ENCODE assay signal across 18 cellular contexts in the genomic region with DNA sequence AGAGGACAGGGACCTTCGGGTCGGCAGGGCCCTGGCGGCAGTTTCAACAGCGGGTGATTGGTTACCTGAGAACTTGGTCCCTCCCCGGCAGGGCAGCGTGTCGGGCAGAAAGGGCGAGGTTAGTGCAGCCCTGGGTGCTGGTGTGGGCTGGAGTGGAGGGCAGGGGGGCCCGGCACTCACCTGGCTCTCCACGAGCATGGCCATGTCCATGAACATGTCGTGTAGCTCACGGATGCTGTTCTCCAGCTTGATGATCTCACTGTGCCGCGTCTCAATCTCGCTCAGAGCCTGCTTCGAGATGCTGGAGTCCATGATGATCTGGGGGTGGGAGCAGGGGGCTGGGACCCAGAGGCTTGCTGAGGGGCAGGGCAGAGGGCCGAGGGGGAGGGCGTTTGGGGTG. TPM values are rescaled to one million over a fixed set of nuclear protein-coding genes. Genes with fewer than 3 reads are reported as not detected.
A peak's percentile ranks its signal among the peaks of the same experiment; 100 is the strongest.
DNase-seq lines count a peak whose midpoint lies in the region; ATAC-seq and TF ChIP-seq lines count a peak whose summit lies in the region.
"Had no signal": no experiment of that assay in that cellular context is flagged by ENCODE, and none has a peak within 500 bp of the region (broad histone marks: within the 10 kb centered on the region; RNA-seq: fewer than 3 reads in every experiment).

No MANE protein-coding gene starts in this region.

- H3K36me3 ChIP-seq in SK-N-SH (replicated peaks in 1 of 2; ENCODE audit: control insufficient read depth in 1 of 2, insufficient read depth in 2 of 2, low read length in 1 of 2) (peaks cover 34 to 48% of the 10 kb centered on the region in 2 experiments), PC-3 (ENCODE audit: low read depth, low read length) (peaks cover 49% of the 10 kb centered on the region)

- H3K9ac ChIP-seq in SK-N-SH, result no peak overlapping the region
- H3K9ac ChIP-seq in PC-3 (ENCODE audit: low read length), result no peak overlapping the region

- TF ChIP-seq EP300 in SK-N-SH (IDR thresholded peaks at IDR 0.05; ENCODE audit: borderline replicate concordance in 1 of 2, low read depth in 1 of 2, low read length in 1 of 2), result no peak

- H3K27ac ChIP-seq in SK-N-SH (ENCODE audit: low read depth in 2 of 2, low read length in 1 of 2) (no peak overlapping the region), PC-3 (ENCODE audit: low read length) (peak overlapping the region; percentile 16; the same call in 1 of the 2 replicates)
- H3K27ac ChIP-seq: 22Rv1, SJCRH30 had no signal

- H2AFZ ChIP-seq in SK-N-SH (ENCODE audit: low read depth) (no peak overlapping the region), PC-3 (ENCODE audit: low read length) (no peak overlapping the region)

- H3K4me1 ChIP-seq in SK-N-SH (ENCODE audit: control insufficient read depth in 1 of 2, insufficient read depth in 2 of 2, low read depth in 1 of 2, low read length in 1 of 2), result peaks cover 0 to 36% of the 10 kb centered on the region in 2 experiments; a peak in 3 of 4 replicates
- H3K4me1 ChIP-seq in PC-3 (ENCODE audit: insufficient read depth, low read length), result peaks cover 35% of the 10 kb centered on the region
- H3K4me1 ChIP-seq: SJCRH30 had no signal

- peaks cover 58% of the 10 kb centered on the region for H3F3A ChIP-seq in SK-N-SH (replicated peaks; ENCODE audit: insufficient read depth)
- H3F3A ChIP-seq in PC-3 (ENCODE audit: low read length, unreplicated experiment), result peaks cover 22% of the 10 kb centered on the region

- POLR2A ChIA-PET in SK-N-SH (lab: Yijun Ruan, JAX) (no interaction called here), PC-3 (lab: Charles Lee; ENCODE audit: unreplicated experiment) (interaction anchor here (0.5 to 0.6 kb wide), 2 partner anchors 8 to 296 kb away, joined by 4 to 6 read pairs; no protein-coding TSS in a partner anchor)

- CTCF ChIA-PET in SK-N-SH (lab: Yijun Ruan, JAX), result interaction anchor here (0.7 to 8.8 kb wide), 20 partner anchors 10 to 156 kb away, joined by 3 to 70 read pairs (median 4); partner anchors contain the start of genes ABHD11, BUD23, DNAJC30 and STX1A
- CTCF ChIA-PET in PC-3 (lab: Charles Lee), result interaction anchor here (0.6 kb wide), 1 partner anchor 23 kb away, joined by 3 read pairs; no protein-coding TSS in a partner anchor

- H3K27me3 ChIP-seq in SK-N-SH (ENCODE audit: insufficient read depth) (no peaks in the 10 kb centered on the region), PC-3 (ENCODE audit: low read length) (no peaks in the 10 kb centered on the region)
- H3K27me3 ChIP-seq: SJCRH30 had no signal

- H3K9me3 Mint-ChIP-seq in glutamatergic neuron (ENCODE audit: unreplicated experiment) (peaks cover 7% of the 10 kb centered on the region), natural killer cell (no peaks in the 10 kb centered on the region)
- H3K9me3 Mint-ChIP-seq in stimulated activated effector memory CD8-positive, alpha-beta T cell treated with anti-CD3 and anti-CD28 coated beads, Interleukin-12 subunit alpha, Interleukin-12 subunit beta, amount 100 ng/mL, for 72 hours, result no peaks in the 10 kb centered on the region
- H3K9me3 Mint-ChIP-seq: HFFc6 had no signal

- H3K4me3 ChIP-seq in SK-N-SH (ENCODE audit: low read depth in 2 of 2, low read length in 1 of 2) (no peak overlapping the region), PC-3 (ENCODE audit: low read length) (no peak overlapping the region)
- H3K4me3 ChIP-seq: SJCRH30 had no signal

- BruUV-seq in PC-3 (replicated peaks; lab: Mats Ljungman, UMichigan), result no TSS peak

- peaks cover 28% of the 10 kb centered on the region for H3K4me1 Mint-ChIP-seq in glutamatergic neuron (ENCODE audit: low read depth, unreplicated experiment)
- H3K4me1 Mint-ChIP-seq in stimulated activated effector memory CD8-positive, alpha-beta T cell treated with anti-CD3 and anti-CD28 coated beads, Interleukin-12 subunit alpha, Interleukin-12 subunit beta, amount 100 ng/mL, for 72 hours, result peaks cover 23% of the 10 kb centered on the region
- H3K4me1 Mint-ChIP-seq in natural killer cell, result peaks cover 8 to 25% of the 10 kb centered on the region in 2 donors

- H3K27me3 Mint-ChIP-seq in glutamatergic neuron (ENCODE audit: unreplicated experiment), result peaks cover 6% of the 10 kb centered on the region
- no peaks in the 10 kb centered on the region for H3K27me3 Mint-ChIP-seq in natural killer cell (ENCODE audit: low read depth in 2 of 2)
- H3K27me3 Mint-ChIP-seq: CD4-positive, alpha-beta memory T cell had no signal

- TF ChIP-seq CTCF in SK-N-SH (IDR thresholded peaks at IDR 0.05) (no peak), PC-3 (conservative IDR thresholded peaks at IDR 0.05; ENCODE audit: low read depth, low read length) (no peak), glutamatergic neuron (IDR thresholded peaks at IDR 0.05; ENCODE audit: partially characterized antibody, unreplicated experiment) (no peak), natural killer cell (IDR thresholded peaks at IDR 0.05) (no peak)

- H3K36me3 Mint-ChIP-seq in glutamatergic neuron (ENCODE audit: unreplicated experiment) (no peaks in the 10 kb centered on the region), natural killer cell (no peaks in the 10 kb centered on the region)
- peaks cover 83% of the 10 kb centered on the region for H3K36me3 Mint-ChIP-seq in stimulated activated effector memory CD8-positive, alpha-beta T cell treated with anti-CD3 and anti-CD28 coated beads, Interleukin-12 subunit alpha, Interleukin-12 subunit beta, amount 100 ng/mL, for 72 hours

- no peak for TF ChIP-seq RAD21 in SK-N-SH (IDR thresholded peaks at IDR 0.05; ENCODE audit: low read length)

- WGBS in SK-N-SH (ENCODE audit: low lambda C conversion rate), result 93% methylated on average over 16 of the region's 18 CpGs

- H3K79me2 ChIP-seq in SK-N-SH (ENCODE audit: insufficient read depth) (peaks cover 26% of the 10 kb centered on the region; the same call in 1 of the 2 replicates), PC-3 (ENCODE audit: low read length) (peaks cover 14% of the 10 kb centered on the region; the same call in 1 of the 2 replicates)

- intact Hi-C loops in PC-3 (cut with micrococcal nuclease), result no loop called here
- intact Hi-C loops in natural killer cell (cut with micrococcal nuclease), result no loop called here

- no peak for ATAC-seq in SK-N-SH treated with all-trans-retinoic acid at 6 μM for 48 hours
- no peak for ATAC-seq in PC-3
- ATAC-seq in stimulated activated effector memory CD8-positive, alpha-beta T cell treated with anti-CD3 and anti-CD28 coated beads, Interleukin-12 subunit alpha, Interleukin-12 subunit beta, amount 100 ng/mL, for 72 hours, result no peak
- ATAC-seq in natural killer cell, result no peak
- ATAC-seq: HepG2 had no signal

- H3K9me2 ChIP-seq in SK-N-SH (no peaks in the 10 kb centered on the region), PC-3 (replicated peaks; ENCODE audit: low read length) (no peaks in the 10 kb centered on the region)

- DNase-seq in SK-N-SH (peak; percentile 36), PC-3 (no peak), glutamatergic neuron (no peak), iPS-NIHi7 (ENCODE audit: extremely low spot score) (no peak), T-helper 2 cell (no peak), natural killer cell (no peak)
- DNase-seq in stimulated activated effector memory CD8-positive, alpha-beta T cell treated with anti-CD3 and anti-CD28 coated beads, Interleukin-12 subunit alpha, Interleukin-12 subunit beta, amount 100 ng/mL, for 72 hours (ENCODE audit: low spot score in 2 of 2), result no peak
- DNase-seq: CD4-positive, alpha-beta memory T cell; HFFc6; KG1; NCI-H1694 treated with DMSO at 0.1 percent for 48 hours; NCI-H510A treated with DMSO at 0.1 percent for 48 hours; NCI-H82; SJCRH30 had no signal

- H3K4me3 Mint-ChIP-seq in glutamatergic neuron (ENCODE audit: unreplicated experiment), result no peak overlapping the region
- no peak overlapping the region for H3K4me3 Mint-ChIP-seq in stimulated activated effector memory CD8-positive, alpha-beta T cell treated with anti-CD3 and anti-CD28 coated beads, Interleukin-12 subunit alpha, Interleukin-12 subunit beta, amount 100 ng/mL, for 72 hours
- H3K4me3 Mint-ChIP-seq in natural killer cell, result no peak overlapping the region
- H3K4me3 Mint-ChIP-seq: HFFc6 had no signal

- H4K20me1 ChIP-seq in SK-N-SH (ENCODE audit: insufficient read depth), result peaks cover 27% of the 10 kb centered on the region; the same call in 1 of the 2 replicates
- H4K20me1 ChIP-seq in PC-3 (ENCODE audit: low read length), result peaks cover 20% of the 10 kb centered on the region

- H3K9me3 ChIP-seq in SK-N-SH, result no peaks in the 10 kb centered on the region
- H3K9me3 ChIP-seq in PC-3 (ENCODE audit: low read length), result no peaks in the 10 kb centered on the region
- H3K9me3 ChIP-seq: SJCRH30 had no signal

- H3K4me2 ChIP-seq in SK-N-SH (no peak overlapping the region), PC-3 (ENCODE audit: low read length) (no peak overlapping the region)

- H3K27ac Mint-ChIP-seq in glutamatergic neuron (ENCODE audit: unreplicated experiment), result peak overlapping the region; percentile 38
- H3K27ac Mint-ChIP-seq in stimulated activated effector memory CD8-positive, alpha-beta T cell treated with anti-CD3 and anti-CD28 coated beads, Interleukin-12 subunit alpha, Interleukin-12 subunit beta, amount 100 ng/mL, for 72 hours, result peak overlapping the region; percentile 79
- H3K27ac Mint-ChIP-seq in natural killer cell, result peak overlapping the region in 1 of 2 donors; percentile 61
- H3K27ac Mint-ChIP-seq: B cell, HFFc6 had no signal

RNA-seq across cellular contexts. Expression of gene STX1A, which starts 16.8 kb away (rescaled TPM):
- 81.2 and 91.1 TPM in 2 replicates for polyA plus RNA-seq in SK-N-SH (2012; rRNA removed)
- 40.6 and 54.4 TPM in 2 replicates for polyA plus RNA-seq in SK-N-SH (2012; cell fraction: cytosol; rRNA removed)
- polyA plus RNA-seq in SK-N-SH (2012; cell fraction: nucleus; rRNA removed), result 330 and 340 TPM in 2 replicates
- total RNA-seq in PC-3 (2014; rRNA removed), result 145 and 163 TPM in 2 replicates
- 119 TPM for total RNA-seq in glutamatergic neuron (ENCODE audit: unreplicated experiment)
- 10 to 100 TPM; 13.2 to 20.4 (median 14.7) TPM for total RNA-seq in natural killer cell

RNA-seq across cellular contexts. Expression of gene BUD23, which starts 19.3 kb away (rescaled TPM):
- polyA plus RNA-seq in SK-N-SH (2012; rRNA removed), result 174 and 206 TPM in 2 replicates
- 167 and 190 TPM in 2 replicates for polyA plus RNA-seq in SK-N-SH (2012; cell fraction: cytosol; rRNA removed)
- polyA plus RNA-seq in SK-N-SH (2012; cell fraction: nucleus; rRNA removed), result 151 and 156 TPM in 2 replicates
- total RNA-seq in PC-3 (2014; rRNA removed) (124 and 138 TPM in 2 replicates), glutamatergic neuron (ENCODE audit: unreplicated experiment) (42.6 TPM), natural killer cell (100 to 1,000 TPM in 1 of 3 donors, 10 to 100 TPM in 2; 93.1 to 101 (median 94.2) TPM)

RNA-seq across cellular contexts. Expression of gene DNAJC30, which starts 19.4 kb away (rescaled TPM):
- 10.6 and 11.0 TPM in 2 replicates for polyA plus RNA-seq in SK-N-SH (2012; rRNA removed)
- 8.0 and 10.5 TPM in 2 replicates for polyA plus RNA-seq in SK-N-SH (2012; cell fraction: cytosol; rRNA removed)
- polyA plus RNA-seq in SK-N-SH (2012; cell fraction: nucleus; rRNA removed), result 7.5 and 8.0 TPM in 2 replicates
- 2.9 and 4.8 TPM in 2 replicates for total RNA-seq in PC-3 (2014; rRNA removed)
- total RNA-seq in glutamatergic neuron (ENCODE audit: unreplicated experiment), result 8.4 TPM
- 1 to 10 TPM; 8.7 to 9.9 (median 9.3) TPM for total RNA-seq in natural killer cell

RNA-seq across cellular contexts. Expression of gene VPS37D, which starts 35.0 kb away (rescaled TPM):
- polyA plus RNA-seq in SK-N-SH (2012; rRNA removed), result 5.7 and 7.4 TPM in 2 replicates
- polyA plus RNA-seq in SK-N-SH (2012; cell fraction: cytosol; rRNA removed), result 3.7 and 5.9 TPM in 2 replicates
- polyA plus RNA-seq in SK-N-SH (2012; cell fraction: nucleus; rRNA removed), result 5.7 and 10.9 TPM in 2 replicates
- total RNA-seq in PC-3 (2014; rRNA removed), result 6.3 and 7.7 TPM in 2 replicates
- 17.2 TPM for total RNA-seq in glutamatergic neuron (ENCODE audit: unreplicated experiment)
- under 1 TPM; 0.40 to 0.83 (median 0.48) TPM for total RNA-seq in natural killer cell
- total RNA-seq: CD4-positive, alpha-beta memory T cell had no signal
- polyA plus RNA-seq: CD4-positive, alpha-beta memory T cell had no signal

RNA-seq across cellular contexts. Expression of gene ABHD11, which starts 35.9 kb away (rescaled TPM):
- 29.9 and 33.7 TPM in 2 replicates for polyA plus RNA-seq in SK-N-SH (2012; rRNA removed)
- polyA plus RNA-seq in SK-N-SH (2012; cell fraction: cytosol; rRNA removed), result 14.8 and 23.2 TPM in 2 replicates
- 32.1 and 34.9 TPM in 2 replicates for polyA plus RNA-seq in SK-N-SH (2012; cell fraction: nucleus; rRNA removed)
- 38.6 and 41.4 TPM in 2 replicates for total RNA-seq in PC-3 (2014; rRNA removed)
- 13.9 TPM for total RNA-seq in glutamatergic neuron (ENCODE audit: unreplicated experiment)
- 10 to 100 TPM; 14.7 to 23.7 (median 20.0) TPM for total RNA-seq in natural killer cell
